Comparison of ENCODE assay signal across 10 cellular contexts in genomic region chr15:69668963-69669362, GRCh38.
DNase-seq lines count a peak whose midpoint lies in the region; ATAC-seq and TF ChIP-seq lines count a peak whose summit lies in the region.
"Had no signal": no experiment of that assay in that cellular context is flagged by ENCODE, and none has a peak within 500 bp of the region (broad histone marks: within the 10 kb centered on the region; RNA-seq: fewer than 3 reads in every experiment).

No MANE protein-coding gene starts in this region.

- peak in 3 of 4 donors; percentile 46 to 66 (median 57) for ATAC-seq in heart left ventricle
- ATAC-seq in HG03175 (IDR thresholded peaks at IDR 0.05; ENCODE audit: unreplicated experiment) = peak; percentile 68
- ATAC-seq in HG02870 (IDR thresholded peaks at IDR 0.05; ENCODE audit: unreplicated experiment) = no peak
- ATAC-seq: Panc1 had no signal

- TF ChIP-seq CTCF in heart left ventricle (IDR thresholded peaks at IDR 0.05) (no peak), right atrium auricular region (IDR thresholded peaks at IDR 0.05) (no peak), prostate gland (IDR thresholded peaks at IDR 0.05) (no peak)

- no peaks in the 10 kb centered on the region for H3K9me3 ChIP-seq in heart left ventricle
- H3K9me3 ChIP-seq in right atrium auricular region = no peaks in the 10 kb centered on the region
- H3K9me3 ChIP-seq in prostate gland = no peaks in the 10 kb centered on the region
- H3K9me3 ChIP-seq: psoas muscle had no signal

- TF ChIP-seq POLR2A in heart left ventricle (IDR thresholded peaks at IDR 0.05) (no peak), prostate gland (IDR thresholded peaks at IDR 0.05) (no peak)

- peaks cover 0 to 14% (median 3%) of the 10 kb centered on the region in 9 donors for H3K27me3 ChIP-seq in heart left ventricle
- H3K27me3 ChIP-seq in right atrium auricular region = no peaks in the 10 kb centered on the region
- H3K27me3 ChIP-seq in prostate gland (replicated peaks; ENCODE audit: insufficient read depth) = no peaks in the 10 kb centered on the region

- intact Hi-C loops in heart left ventricle (cut with DNase I) = no loop called here
- intact Hi-C loops in prostate gland (cut with DNase I) = no loop called here

- H3K4me1 ChIP-seq in heart left ventricle = peaks cover 0 to 47% (median 4%) of the 10 kb centered on the region in 12 donors
- peaks cover 0 to 23% of the 10 kb centered on the region in 2 donors for H3K4me1 ChIP-seq in right atrium auricular region
- no peaks in the 10 kb centered on the region for H3K4me1 ChIP-seq in prostate gland (replicated peaks)
- H3K4me1 ChIP-seq: psoas muscle had no signal

- no peaks in the 10 kb centered on the region for H3K36me3 ChIP-seq in heart left ventricle
- no peaks in the 10 kb centered on the region for H3K36me3 ChIP-seq in right atrium auricular region
- H3K36me3 ChIP-seq in prostate gland = no peaks in the 10 kb centered on the region

- DNase-seq in heart left ventricle (peak in 3 of 5 donors; percentile 23 to 33 (median 33)), right atrium auricular region (ENCODE audit: low spot score) (no peak), activated gamma-delta T cell (lab: John Stamatoyannopoulos, UW) (peak; percentile 24), prostate gland (ENCODE audit: low spot score) (no peak), NCI-H1436 treated with DMSO at 0.1 percent for 48 hours (lab: John Stamatoyannopoulos, UW) (no peak), NCI-H2196 treated with DMSO at 0.1 percent for 48 hours (lab: John Stamatoyannopoulos, UW; ENCODE audit: unreplicated experiment) (no peak)

- WGBS in heart left ventricle, 4 donors = 48 to 64% (median 54%) methylated on average over 4 of the region's 4 CpGs
- WGBS in prostate gland = 69% methylated on average over 4 of the region's 4 CpGs

- H3K4me3 ChIP-seq in heart left ventricle = no peak overlapping the region
- no peak overlapping the region for H3K4me3 ChIP-seq in right atrium auricular region
- no peak overlapping the region for H3K4me3 ChIP-seq in prostate gland
- H3K4me3 ChIP-seq: psoas muscle had no signal

- H3K27ac ChIP-seq in heart left ventricle (no peak overlapping the region), right atrium auricular region (no peak overlapping the region), prostate gland (no peak overlapping the region)
- H3K27ac ChIP-seq: psoas muscle had no signal

Comparison
In these comparisons a context has a peak if more than half of its experiments do, and no peak if none do; other contexts are left out.
1. DNase-seq: peak in heart left ventricle (3 of 5) and activated gamma-delta T cell (single experiment); none in right atrium auricular region (single experiment), prostate gland (single experiment), NCI-H1436 treated with DMSO at 0.1 percent for 48 hours (single experiment) and NCI-H2196 treated with DMSO at 0.1 percent for 48 hours (single experiment).